In genomic region chr5:174489233-174489632, GRCh38 we compare ENCODE assay signal across 25 cellular contexts.
"Had no signal": no experiment of that assay in that cellular context is flagged by ENCODE, and none has a peak within 500 bp of the region (broad histone marks: within the 10 kb centered on the region; RNA-seq: fewer than 3 reads in every experiment).

No MANE protein-coding gene starts in this region.

- DNase-seq: cortex of kidney; effector CD8-positive, alpha-beta T cell; effector memory CD8-positive, alpha-beta T cell; endodermal cell; erythroblast; esophagus squamous epithelium; foreskin fibroblast; foreskin melanocyte; gastrocnemius medialis; glutamatergic neuron; head of caudate nucleus; heart right ventricle; hippocampal formation; left cardiac atrium; left lung; left ventricle myocardium superior; lower lobe of right lung; mesenchymal stem cell; mucosa of descending colon; naive B cell; naive thymus-derived CD8-positive, alpha-beta T cell had no signal

- H3K36me3 Mint-ChIP-seq: mesothelial cell of epicardium, naive B cell had no signal

- ATAC-seq: effector memory CD8-positive, alpha-beta T cell; esophagus mucosa; gastrocnemius medialis; left cardiac atrium; left lung; left ventricle myocardium superior; lower lobe of right lung; mucosa of descending colon; naive thymus-derived CD8-positive, alpha-beta T cell had no signal

- H3K27ac Mint-ChIP-seq: dendritic cell treated with granulocyte-macrophage colony-stimulating factor and Interleukin-4, amounts not matched to agents 40 ng/mL and 50 ng/mL, for 4 days; effector memory CD8-positive, alpha-beta T cell; endodermal cell; mesothelial cell of epicardium; naive B cell; naive thymus-derived CD8-positive, alpha-beta T cell had no signal

- H3K4me3 Mint-ChIP-seq: dendritic cell treated with granulocyte-macrophage colony-stimulating factor and Interleukin-4, amounts not matched to agents 40 ng/mL and 50 ng/mL, for 4 days; effector memory CD8-positive, alpha-beta T cell; endodermal cell; mesothelial cell of epicardium; naive B cell; naive thymus-derived CD8-positive, alpha-beta T cell had no signal

- H3K4me1 Mint-ChIP-seq: naive B cell; naive thymus-derived CD8-positive, alpha-beta T cell had no signal

- H3K27me3 Mint-ChIP-seq: effector memory CD8-positive, alpha-beta T cell had no signal

- H3K27ac ChIP-seq: epithelial cell of prostate, esophagus squamous epithelium, gastrocnemius medialis, heart right ventricle, left lung, lower lobe of right lung had no signal
